In genomic region chr17:48954300-48954755, GRCh38 we compare ENCODE assay signal across 10 cellular contexts. TPM values are rescaled to one million over a fixed set of nuclear protein-coding genes. Genes with fewer than 3 reads are reported as not detected.
DNase-seq lines count a peak whose midpoint lies in the region; ATAC-seq and TF ChIP-seq lines count a peak whose summit lies in the region.
"Had no signal": no experiment of that assay in that cellular context is flagged by ENCODE, and none has a peak within 500 bp of the region (broad histone marks: within the 10 kb centered on the region; RNA-seq: fewer than 3 reads in every experiment).

No MANE protein-coding gene starts in this region.

- H3K4me1 ChIP-seq in cardiac muscle cell (ENCODE audit: low read depth), result no peaks in the 10 kb centered on the region
- H3K4me1 ChIP-seq: gastrocnemius medialis had no signal

- H3K4me3 ChIP-seq in cardiac muscle cell, result no peak overlapping the region
- H3K4me3 ChIP-seq: gastrocnemius medialis had no signal

- H3K36me3 ChIP-seq in cardiac muscle cell, result no peaks in the 10 kb centered on the region
- H3K36me3 ChIP-seq: gastrocnemius medialis had no signal

- no peaks in the 10 kb centered on the region for H3K36me3 Mint-ChIP-seq in type B pancreatic cell

- peaks cover 6% of the 10 kb centered on the region for H3K27me3 Mint-ChIP-seq in type B pancreatic cell

- H3K27ac Mint-ChIP-seq in type B pancreatic cell, result no peak overlapping the region

- ATAC-seq in Right ventricle myocardium superior (ENCODE audit: poor library complexity), result no peak
- no peak for ATAC-seq in GM18511 (IDR thresholded peaks at IDR 0.05; ENCODE audit: unreplicated experiment)
- ATAC-seq in HG03354 (IDR thresholded peaks at IDR 0.05; ENCODE audit: poor library complexity, severe bottlenecking, unreplicated experiment), result no peak
- no peak for ATAC-seq in GM21529 (IDR thresholded peaks at IDR 0.05; ENCODE audit: unreplicated experiment)
- ATAC-seq: gastrocnemius medialis had no signal

- no peak overlapping the region for H3K4me3 Mint-ChIP-seq in type B pancreatic cell

- DNase-seq in cardiac muscle cell (ENCODE audit: low read depth in 1 of 2, low spot score in 1 of 2), result peak; percentile 73 to 76
- DNase-seq in Right ventricle myocardium superior, result no peak
- peak; percentile 93 for DNase-seq in NCI-H82 (lab: John Stamatoyannopoulos, UW)
- peak; percentile 53 to 58 for DNase-seq in erythroblast (lab: John Stamatoyannopoulos, UW)
- DNase-seq in type B pancreatic cell (ENCODE audit: extremely low spot score, unreplicated experiment), result no peak
- DNase-seq: activated CD4-positive, CD25-positive, alpha-beta regulatory T cell treated with anti-CD3 and anti-CD28 coated beads, Interleukin-2, amount 50 U/mL, for 72 hours; gastrocnemius medialis had no signal

- intact Hi-C loops in Right ventricle myocardium superior (cut with DNase I), result no loop called here

- peaks cover 8% of the 10 kb centered on the region for H3K4me1 Mint-ChIP-seq in type B pancreatic cell (ENCODE audit: unreplicated experiment)

- TF ChIP-seq POLR2A in erythroblast (IDR thresholded peaks at IDR 0.05; ENCODE audit: low read length), result no peak

- H3K9me3 ChIP-seq in cardiac muscle cell (ENCODE audit: low read depth), result no peaks in the 10 kb centered on the region
- H3K9me3 ChIP-seq: gastrocnemius medialis had no signal

- H3K27me3 ChIP-seq in cardiac muscle cell, result no peaks in the 10 kb centered on the region

- no peak overlapping the region for H3K27ac ChIP-seq in cardiac muscle cell
- H3K27ac ChIP-seq: gastrocnemius medialis had no signal

- peak; percentile 78 for TF ChIP-seq CTCF in cardiac muscle cell (IDR thresholded peaks at IDR 0.05; ENCODE audit: low read depth, low read length)
- TF ChIP-seq CTCF in type B pancreatic cell (conservative IDR thresholded peaks at IDR 0.05), result peak; percentile 55

- no peaks in the 10 kb centered on the region for H3K9me3 Mint-ChIP-seq in type B pancreatic cell

RNA-seq across cellular contexts. Expression of gene SNF8, which starts 9.7 kb away (rescaled TPM):
- total RNA-seq in cardiac muscle cell (114 and 187 TPM in 2 replicates), Right ventricle myocardium superior (114 TPM), type B pancreatic cell (ENCODE audit: low replicate concordance) (97.2 and 117 TPM in 2 replicates)
- 132 and 315 TPM in 2 replicates for polyA plus RNA-seq in cardiac muscle cell

RNA-seq across cellular contexts. Expression of gene GIP, which starts 14.1 kb away (rescaled TPM):
- not detected in 2 replicates for total RNA-seq in cardiac muscle cell
- 0.66 TPM in 1 of 2 replicates, not detected in the other for polyA plus RNA-seq in cardiac muscle cell
- not detected for total RNA-seq in Right ventricle myocardium superior
- 0.69 TPM in 1 of 2 replicates, not detected in the other for total RNA-seq in type B pancreatic cell (ENCODE audit: low replicate concordance)
- total RNA-seq: gastrocnemius medialis had no signal

RNA-seq across cellular contexts. Expression of gene IGF2BP1, which starts 42.9 kb away (rescaled TPM):
- 55.1 and 74.0 TPM in 2 replicates for total RNA-seq in cardiac muscle cell
- polyA plus RNA-seq in cardiac muscle cell, result 18.7 and 41.7 TPM in 2 replicates
- total RNA-seq in Right ventricle myocardium superior, result not detected
- 104 and 232 TPM in 2 replicates for total RNA-seq in type B pancreatic cell (ENCODE audit: low replicate concordance)
- total RNA-seq: gastrocnemius medialis had no signal

RNA-seq across cellular contexts. Expression of gene UBE2Z, which starts 46.1 kb away (rescaled TPM):
- total RNA-seq in cardiac muscle cell (52.7 and 54.1 TPM in 2 replicates), Right ventricle myocardium superior (36.7 TPM), type B pancreatic cell (ENCODE audit: low replicate concordance) (72.1 and 78.0 TPM in 2 replicates)
- polyA plus RNA-seq in cardiac muscle cell, result 61.7 and 64.2 TPM in 2 replicates

Comparison
In these comparisons a context has a peak if more than half of its experiments do, and no peak if none do; other contexts are left out.
1. DNase-seq: peak in cardiac muscle cell (2 of 2), NCI-H82 (single experiment) and erythroblast (2 of 2); none in Right ventricle myocardium superior (single experiment) and type B pancreatic cell (single experiment).
2. RNA of gene IGF2BP1, which starts 42.9 kb away (total RNA-seq): 104 to 232 TPM in type B pancreatic cell and 55.1 to 74.0 TPM in cardiac muscle cell; not detected in Right ventricle myocardium superior (single experiment); every median in the first group is over 10 times any median in the second.